ENCODE assay signal across 27 cellular contexts in the genomic region with DNA sequence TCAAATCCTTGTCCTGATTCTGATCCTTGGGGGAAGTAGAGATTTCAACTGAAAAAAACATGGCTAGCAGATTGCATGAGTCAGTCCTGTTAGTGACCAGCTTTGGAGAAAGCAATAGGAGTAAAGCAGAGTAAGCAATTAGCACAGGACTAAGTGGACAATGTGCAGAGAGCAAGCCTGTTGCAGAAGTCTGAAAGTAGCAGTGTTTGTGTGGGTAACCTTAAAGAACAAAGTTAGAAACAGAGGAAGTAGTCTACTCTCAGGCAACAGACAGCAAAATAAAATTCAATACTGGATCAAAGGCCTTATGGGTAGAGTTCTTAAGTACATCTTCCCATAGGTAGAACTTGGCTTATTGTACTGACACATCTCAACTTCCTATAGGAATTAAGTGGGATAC.
"Had no signal": no experiment of that assay in that cellular context is flagged by ENCODE, and none has a peak within 500 bp of the region (broad histone marks: within the 10 kb centered on the region; RNA-seq: fewer than 3 reads in every experiment).

No MANE protein-coding gene starts in this region.

- H3K27ac Mint-ChIP-seq: activated CD8-positive, alpha-beta T cell treated with anti-CD3 and anti-CD28 coated beads for 36 hours; activated naive CD8-positive, alpha-beta T cell treated with anti-CD3 and anti-CD28 coated beads, Interleukin-2, amount 10 ng/mL, durations not matched to agents 7 days and 5 days; T-helper 17 cell had no signal

- H3K36me3 ChIP-seq: adrenal gland, breast epithelium had no signal

- H3K9me3 Mint-ChIP-seq: activated naive CD8-positive, alpha-beta T cell treated with anti-CD3 and anti-CD28 coated beads, Interleukin-2, amount 10 ng/mL, durations not matched to agents 7 days and 5 days had no signal

- H3K9me3 ChIP-seq: adrenal gland, breast epithelium had no signal

- H3K4me1 ChIP-seq: adrenal gland, breast epithelium had no signal

- H3K36me3 Mint-ChIP-seq: activated naive CD8-positive, alpha-beta T cell treated with anti-CD3 and anti-CD28 coated beads, Interleukin-2, amount 10 ng/mL, durations not matched to agents 7 days and 5 days had no signal

- H3K4me3 ChIP-seq: adrenal gland, breast epithelium, K562 had no signal

- ATAC-seq: activated CD8-positive, alpha-beta T cell treated with anti-CD3 and anti-CD28 coated beads for 36 hours; K562; T-helper 17 cell had no signal

- DNase-seq: activated CD4-positive, CD25-positive, alpha-beta regulatory T cell; activated CD8-positive, alpha-beta memory T cell treated with anti-CD3 and anti-CD28 coated beads, Interleukin-2, amount 50 U/mL, for 4 hours; activated CD8-positive, alpha-beta T cell treated with anti-CD3 and anti-CD28 coated beads for 36 hours; activated naive CD4-positive, alpha-beta T cell treated with anti-CD3 and anti-CD28 coated beads, Interleukin-2, amount 50 U/mL, for 16 hours; activated naive CD8-positive, alpha-beta T cell treated with anti-CD3 and anti-CD28 coated beads, Interleukin-2, amount 10 ng/mL, durations not matched to agents 7 days and 5 days; activated T-cell treated with anti-CD3 and anti-CD28 coated beads, Interleukin-2, amount 50 U/mL, for 1 hour; adrenal gland; aorta; caudate nucleus; Karpas-422; NCI-H1105 treated with DMSO at 0.1 percent for 48 hours; NCI-H1436 treated with DMSO at 0.1 percent for 48 hours; NCI-H187; NCI-H2171; NCI-H2227 treated with DMSO at 0.1 percent for 48 hours; NCI-H446 treated with DMSO at 0.1 percent for 48 hours; NCI-H526; NCI-H82; NK-92 treated with Interleukin-12 subunit alpha and Interleukin-12 subunit beta, amount 100 ng/mL, for 24 hours; SIG-M5; T-helper 17 cell; T-helper 9 cell had no signal

- H3K4me1 Mint-ChIP-seq: activated naive CD8-positive, alpha-beta T cell treated with anti-CD3 and anti-CD28 coated beads, Interleukin-2, amount 10 ng/mL, durations not matched to agents 7 days and 5 days; T-helper 17 cell had no signal

- H3K27me3 Mint-ChIP-seq: activated CD8-positive, alpha-beta T cell treated with anti-CD3 and anti-CD28 coated beads for 36 hours; activated naive CD8-positive, alpha-beta T cell treated with anti-CD3 and anti-CD28 coated beads, Interleukin-2, amount 10 ng/mL, durations not matched to agents 7 days and 5 days; T-helper 17 cell had no signal

- H3K27me3 ChIP-seq: adrenal gland, breast epithelium had no signal

- FAIRE-seq: K562, RCC 7860, TTC549 had no signal

- H3K27ac ChIP-seq: adrenal gland, breast epithelium, VCaP had no signal

- H3K4me3 Mint-ChIP-seq: activated CD8-positive, alpha-beta T cell treated with anti-CD3 and anti-CD28 coated beads for 36 hours; activated naive CD8-positive, alpha-beta T cell treated with anti-CD3 and anti-CD28 coated beads, Interleukin-2, amount 10 ng/mL, durations not matched to agents 7 days and 5 days; T-helper 17 cell had no signal
